Comparison of ENCODE assay signal across 28 cellular contexts in the genomic region with DNA sequence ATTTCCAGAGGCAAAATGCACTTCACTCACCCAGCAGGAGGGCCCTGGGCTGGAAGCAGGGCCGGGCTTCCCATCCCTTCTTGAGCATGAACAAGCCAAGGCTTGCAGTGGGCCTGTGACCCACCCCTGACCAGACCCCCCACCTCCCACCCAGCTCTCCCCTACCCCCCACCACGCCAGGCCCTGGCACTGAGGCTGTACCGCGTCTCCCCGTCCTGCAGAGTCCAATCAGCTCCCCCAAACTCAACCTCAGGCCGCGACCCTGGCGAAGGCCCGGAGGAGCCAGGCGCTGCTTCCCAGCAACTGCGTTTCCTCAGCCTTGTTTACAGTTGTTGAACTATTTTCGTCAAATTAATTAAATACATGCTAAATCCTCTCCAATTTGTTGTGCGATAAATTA. TPM values are rescaled to one million over a fixed set of nuclear protein-coding genes. Genes with fewer than 3 reads are reported as not detected.
"Had no signal": no experiment of that assay in that cellular context is flagged by ENCODE, and none has a peak within 500 bp of the region (broad histone marks: within the 10 kb centered on the region; RNA-seq: fewer than 3 reads in every experiment).

No MANE protein-coding gene starts in this region.

- H3K9me3 Mint-ChIP-seq: naive thymus-derived CD8-positive, alpha-beta T cell; nephron; stimulated activated effector memory CD8-positive, alpha-beta T cell treated with anti-CD3 and anti-CD28 coated beads, Interleukin-12 subunit alpha, Interleukin-12 subunit beta, amount 100 ng/mL, for 72 hours; stimulated activated naive CD8-positive, alpha-beta T cell treated with anti-CD3 and anti-CD28 coated beads, Interleukin-15, amount 100 ng/mL, for 72 hours; type B pancreatic cell had no signal

- H3K4me1 Mint-ChIP-seq: naive thymus-derived CD8-positive, alpha-beta T cell; stimulated activated naive CD8-positive, alpha-beta T cell treated with anti-CD3 and anti-CD28 coated beads, Interleukin-15, amount 100 ng/mL, for 72 hours had no signal

- H3K4me1 ChIP-seq: left lung, tibial nerve, uterus had no signal

- H3K27me3 ChIP-seq: hepatocyte, ovary, tibial nerve, uterus had no signal

- H2AFZ ChIP-seq: hepatocyte had no signal

- H3K4me3 Mint-ChIP-seq: naive thymus-derived CD8-positive, alpha-beta T cell; nephron; stimulated activated effector memory CD8-positive, alpha-beta T cell treated with anti-CD3 and anti-CD28 coated beads, Interleukin-12 subunit alpha, Interleukin-12 subunit beta, amount 100 ng/mL, for 72 hours; stimulated activated naive CD8-positive, alpha-beta T cell treated with anti-CD3 and anti-CD28 coated beads, Interleukin-15, amount 100 ng/mL, for 72 hours; type B pancreatic cell had no signal

- H3K27ac ChIP-seq: heart right ventricle, hepatocyte, left lung, lower lobe of right lung, ovary, prostate gland, skin epidermis, tibial nerve, uterus had no signal

- H3K36me3 ChIP-seq: heart right ventricle, left lung, lower lobe of right lung, ovary, prostate gland, tibial nerve, uterus had no signal

- H3K4me3 ChIP-seq: heart right ventricle, hepatocyte, left lung, lower lobe of right lung, ovary, prostate gland, skin epidermis, tibial nerve, uterus had no signal

- DNase-seq: heart right ventricle; left colon; lower lobe of right lung; mammary epithelial cell; mesenchymal stem cell; naive thymus-derived CD8-positive, alpha-beta T cell; ovary; retina; right cardiac atrium; stimulated activated CD4-positive, alpha-beta T cell treated with anti-CD3 and anti-CD28 coated beads, Interleukin-4, amount 100 ng/mL, for 24 hours; stimulated activated naive CD4-positive, alpha-beta T cell treated with Interleukin-2 at 50 U/mL for 16 hours; stimulated activated naive CD8-positive, alpha-beta T cell treated with anti-CD3 and anti-CD28 coated beads, Interleukin-15, amount 100 ng/mL, for 72 hours; substantia nigra; uterus had no signal

- H3K9me3 ChIP-seq: heart right ventricle, left lung, lower lobe of right lung, ovary, prostate gland, tibial nerve, uterus had no signal

- H3K79me2 ChIP-seq: hepatocyte had no signal

- H3K4me2 ChIP-seq: hepatocyte had no signal

- H3K27ac Mint-ChIP-seq: nephron; stimulated activated effector memory CD8-positive, alpha-beta T cell treated with anti-CD3 and anti-CD28 coated beads, Interleukin-12 subunit alpha, Interleukin-12 subunit beta, amount 100 ng/mL, for 72 hours; type B pancreatic cell had no signal

- H3K36me3 Mint-ChIP-seq: naive thymus-derived CD8-positive, alpha-beta T cell; stimulated activated effector memory CD8-positive, alpha-beta T cell treated with anti-CD3 and anti-CD28 coated beads, Interleukin-12 subunit alpha, Interleukin-12 subunit beta, amount 100 ng/mL, for 72 hours; type B pancreatic cell had no signal

- ATAC-seq: left colon; left lung; naive thymus-derived CD8-positive, alpha-beta T cell; right cardiac atrium; sciatic nerve; stimulated activated effector memory CD8-positive, alpha-beta T cell treated with anti-CD3 and anti-CD28 coated beads, Interleukin-12 subunit alpha, Interleukin-12 subunit beta, amount 100 ng/mL, for 72 hours; stimulated activated naive CD8-positive, alpha-beta T cell treated with anti-CD3 and anti-CD28 coated beads, Interleukin-15, amount 100 ng/mL, for 72 hours had no signal

RNA-seq across cellular contexts. Expression of a gene that starts 16.9 kb away (rescaled TPM):
- total RNA-seq: heart right ventricle; left colon; left lung; liver; lower lobe of right lung; mammary epithelial cell; mucosa of gallbladder; naive thymus-derived CD8-positive, alpha-beta T cell; omental fat pad; ovary; prostate gland; right cardiac atrium; sciatic nerve; temporal lobe; tibial nerve; ureter; uterus had no signal
